In the genomic region with DNA sequence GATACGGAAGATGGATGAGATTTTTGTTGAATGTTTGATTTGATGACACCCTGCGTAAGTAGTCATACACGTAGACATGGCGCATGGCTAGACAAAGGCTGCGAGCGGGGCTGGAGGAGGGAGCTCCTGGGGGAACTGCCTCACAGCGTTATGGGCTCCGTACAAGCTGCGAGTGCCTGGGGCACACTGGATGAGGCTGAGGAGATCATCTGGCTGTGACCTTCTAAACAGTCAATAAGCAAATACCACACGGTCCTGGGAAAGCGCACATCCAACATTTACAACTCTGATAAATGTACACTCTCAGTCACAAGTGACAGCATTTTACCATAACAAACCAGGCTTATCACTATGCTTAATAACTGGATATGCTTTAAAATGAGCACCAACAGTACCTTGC, we compare ENCODE assay signal across 40 cellular contexts. TPM values are rescaled to one million over a fixed set of nuclear protein-coding genes. Genes with fewer than 3 reads are reported as not detected.
"Had no signal": no experiment of that assay in that cellular context is flagged by ENCODE, and none has a peak within 500 bp of the region (broad histone marks: within the 10 kb centered on the region; RNA-seq: fewer than 3 reads in every experiment).

No MANE protein-coding gene starts in this region.

- DNase-seq: activated CD4-positive, alpha-beta T cell treated with anti-CD3 and anti-CD28 coated beads for 4 hours; activated CD4-positive, alpha-beta T cell treated with anti-CD3 and anti-CD28 coated beads, Interleukin-2, amount 50 U/mL, for 1 hour; activated CD4-positive, alpha-beta T cell treated with anti-CD3 and anti-CD28 coated beads, Interleukin-2, amount 50 U/mL, for 48 hours; activated CD4-positive, CD25-positive, alpha-beta regulatory T cell; activated CD4-positive, CD25-positive, alpha-beta regulatory T cell treated with anti-CD3 and anti-CD28 coated beads, Interleukin-2, amount 50 U/mL, for 72 hours; activated CD8-positive, alpha-beta memory T cell treated with anti-CD3 and anti-CD28 coated beads for 24 hours; activated CD8-positive, alpha-beta T cell treated with anti-CD3 and anti-CD28 coated beads for 36 hours; activated effector memory CD4-positive, alpha-beta T cell treated with Interleukin-2 at 50 U/mL for 16 hours; activated gamma-delta T cell treated with Interleukin-2 at 50 U/mL for 16 hours; activated naive CD4-positive, alpha-beta T cell treated with anti-CD3 and anti-CD28 coated beads, Interleukin-2, amount 50 U/mL, for 16 hours; activated naive CD4-positive, alpha-beta T cell treated with Interleukin-2 at 50 U/mL for 16 hours; activated T-cell treated with anti-CD3 and anti-CD28 coated beads, Interleukin-2, amount 50 U/mL, for 4 hours; amniotic stem cell; anterior cingulate cortex; brain microvascular endothelial cell; cortex of kidney; dermis blood vessel endothelial cell; effector CD4-positive, alpha-beta T cell; effector memory CD8-positive, alpha-beta T cell; esophagus squamous epithelium; foreskin melanocyte; head of caudate nucleus; T-helper 1 cell; T-helper 17 cell; T1000; WERI-Rb-1 had no signal

- H3K4me1 Mint-ChIP-seq: activated T-helper 17 cell treated with anti-CD3 and anti-CD28 coated beads, Interleukin-2, amount 50 U/mL, for 72 hours; central memory CD8-positive, alpha-beta T cell had no signal

- H3K27me3 Mint-ChIP-seq: activated CD8-positive, alpha-beta T cell treated with anti-CD3 and anti-CD28 coated beads for 36 hours; activated naive CD8-positive, alpha-beta T cell; activated T-helper 17 cell treated with anti-CD3 and anti-CD28 coated beads, Interleukin-2, amount 50 U/mL, for 72 hours; T-helper 17 cell had no signal

- H3K4me1 ChIP-seq: esophagus squamous epithelium, gastroesophageal sphincter had no signal

- H3K4me3 ChIP-seq: esophagus squamous epithelium, gastroesophageal sphincter had no signal

- H3K4me3 Mint-ChIP-seq: activated CD8-positive, alpha-beta T cell treated with anti-CD3 and anti-CD28 coated beads for 36 hours; activated naive CD8-positive, alpha-beta T cell; activated T-cell treated with anti-CD3 and anti-CD28 coated beads, Interleukin-2, amount 50 U/mL, for 4 hours; activated T-helper 17 cell treated with anti-CD3 and anti-CD28 coated beads, Interleukin-2, amount 50 U/mL, for 72 hours; central memory CD8-positive, alpha-beta T cell; effector memory CD8-positive, alpha-beta T cell; T-helper 17 cell; T-helper 2 cell treated with Interferon-gamma antibody and Interleukin-4, amounts not matched to agents 5 μg/mL and 100 μg/mL, for 36 hours had no signal

- H3K27me3 ChIP-seq: brain microvascular endothelial cell, esophagus squamous epithelium, gastroesophageal sphincter had no signal

- H3K9me3 Mint-ChIP-seq: activated CD8-positive, alpha-beta T cell treated with anti-CD3 and anti-CD28 coated beads for 36 hours; activated T-cell treated with anti-CD3 and anti-CD28 coated beads, Interleukin-2, amount 50 U/mL, for 4 hours; activated T-helper 17 cell treated with anti-CD3 and anti-CD28 coated beads, Interleukin-2, amount 50 U/mL, for 72 hours; central memory CD8-positive, alpha-beta T cell; effector memory CD8-positive, alpha-beta T cell; T-helper 2 cell treated with Interferon-gamma antibody and Interleukin-4, amounts not matched to agents 5 μg/mL and 100 μg/mL, for 36 hours had no signal

- H3K27ac ChIP-seq: brain microvascular endothelial cell, epithelial cell of prostate, esophagus squamous epithelium, gastroesophageal sphincter, WERI-Rb-1 had no signal

- H3K9me3 ChIP-seq: esophagus squamous epithelium, gastroesophageal sphincter had no signal

- H3K27ac Mint-ChIP-seq: activated CD8-positive, alpha-beta T cell treated with anti-CD3 and anti-CD28 coated beads for 36 hours; activated naive CD8-positive, alpha-beta T cell; activated T-helper 17 cell treated with anti-CD3 and anti-CD28 coated beads, Interleukin-2, amount 50 U/mL, for 72 hours; effector memory CD8-positive, alpha-beta T cell; T-helper 17 cell; T-helper 2 cell treated with Interferon-gamma antibody and Interleukin-4, amounts not matched to agents 5 μg/mL and 100 μg/mL, for 36 hours had no signal

- H3K36me3 ChIP-seq: WERI-Rb-1 had no signal

- ATAC-seq: activated CD8-positive, alpha-beta T cell treated with anti-CD3 and anti-CD28 coated beads for 36 hours; activated T-cell treated with anti-CD3 and anti-CD28 coated beads, Interleukin-2, amount 50 U/mL, for 4 hours; activated T-helper 17 cell treated with anti-CD3 and anti-CD28 coated beads, Interleukin-2, amount 50 U/mL, for 72 hours; effector memory CD8-positive, alpha-beta T cell; gastroesophageal sphincter; T-helper 17 cell had no signal

RNA-seq across cellular contexts. Expression of gene SMLR1, which starts 37.1 kb away (rescaled TPM):
- total RNA-seq: activated CD8-positive, alpha-beta T cell treated with anti-CD3 and anti-CD28 coated beads for 36 hours; activated T-cell treated with anti-CD3 and anti-CD28 coated beads, Interleukin-2, amount 50 U/mL, for 4 hours; activated T-helper 17 cell treated with anti-CD3 and anti-CD28 coated beads, Interleukin-2, amount 50 U/mL, for 72 hours; astrocyte; bronchial epithelial cell; cardiac septum; cerebellum; dermis blood vessel endothelial cell; esophagus squamous epithelium; fibroblast of lung; fibroblast of villous mesenchyme; gastroesophageal sphincter; glomerular endothelial cell; T-helper 17 cell had no signal
- polyA plus RNA-seq: esophagus, fibroblast of lung had no signal
